In genomic region chr6:163189609-163190008, GRCh38 we compare ENCODE assay signal across 23 cellular contexts.
"Had no signal": no experiment of that assay in that cellular context is flagged by ENCODE, and none has a peak within 500 bp of the region (broad histone marks: within the 10 kb centered on the region; RNA-seq: fewer than 3 reads in every experiment).

No MANE protein-coding gene starts in this region.

- H3K27ac ChIP-seq: body of pancreas, cardiac muscle cell, gastrocnemius medialis, heart left ventricle, left lung, SK-N-MC, thyroid gland had no signal

- ATAC-seq: body of pancreas; effector memory CD8-positive, alpha-beta T cell; esophagus mucosa; gastrocnemius medialis; heart left ventricle; left lung; stimulated activated naive B cell treated with anti-CD40 and anti-IgM and Interleukin-4, amounts not matched to agents 10 μg/mL and 1 μg/mL and 100 μg/mL, for 72 hours had no signal

- DNase-seq: activated CD4-positive, alpha-beta memory T cell treated with anti-CD3 and anti-CD28 coated beads for 36 hours; activated CD4-positive, alpha-beta T cell treated with anti-CD3 and anti-CD28 coated beads for 48 hours; activated naive CD4-positive, alpha-beta T cell treated with anti-CD3 and anti-CD28 coated beads for 36 hours; activated naive CD8-positive, alpha-beta T cell treated with anti-CD3 and anti-CD28 coated beads, Interleukin-2, amount 10 ng/mL, durations not matched to agents 7 days and 5 days; activated T-cell treated with anti-CD3 and anti-CD28 coated beads, Interleukin-2, amount 50 U/mL, for 48 hours; amniotic stem cell; body of pancreas; dermis blood vessel endothelial cell; effector memory CD8-positive, alpha-beta T cell; gastrocnemius medialis; heart left ventricle; kidney; left lung; nephron progenitor cell; stimulated activated CD4-positive, alpha-beta T cell treated with anti-CD3 and anti-CD28 coated beads, Interleukin-2, amount 100 ng/mL, for 48 hours; stimulated activated CD8-positive, alpha-beta memory T cell treated with anti-CD3 and anti-CD28 coated beads, Interleukin-4, amount 100 ng/mL, for 48 hours; stimulated activated naive B cell treated with anti-CD40 and anti-IgM and Interleukin-4, amounts not matched to agents 10 μg/mL and 1 μg/mL and 100 μg/mL, for 72 hours; SW 1271; T-helper 2 cell; thyroid gland had no signal
